ENCODE assay signal across 23 cellular contexts in the genomic region with DNA sequence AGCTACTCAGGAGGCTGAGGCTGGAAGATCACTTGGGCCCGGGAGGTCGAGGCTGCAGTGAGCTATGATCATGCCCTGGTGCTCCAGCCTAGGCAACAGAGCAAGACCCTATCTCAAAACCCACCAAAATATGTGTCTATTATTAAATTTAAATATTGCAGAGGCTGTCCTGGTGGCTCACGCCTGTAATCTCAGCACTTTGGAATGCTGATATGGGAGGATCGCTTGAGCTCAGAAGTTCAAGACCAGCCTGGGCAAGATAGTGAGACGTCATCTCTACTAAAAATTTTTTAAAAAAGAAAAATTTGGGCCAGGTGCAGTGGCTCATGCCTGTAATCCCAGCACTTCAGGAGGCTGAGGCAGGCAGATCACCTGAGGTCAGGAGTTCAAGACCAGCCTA.
"Had no signal": no experiment of that assay in that cellular context is flagged by ENCODE, and none has a peak within 500 bp of the region (broad histone marks: within the 10 kb centered on the region; RNA-seq: fewer than 3 reads in every experiment).

No MANE protein-coding gene starts in this region.

- H3K4me3 ChIP-seq: colonic mucosa, gastrocnemius medialis, mucosa of descending colon, pancreas, sigmoid colon, stomach, thyroid gland had no signal

- ATAC-seq: gastrocnemius medialis; mucosa of descending colon; natural killer cell treated with Interleukin-12 subunit alpha and Interleukin-12 subunit beta and Interleukin-15 and Interleukin-18, amount 100 ng/mL, for 72 hours; stimulated activated effector memory CD8-positive, alpha-beta T cell treated with anti-CD3 and anti-CD28 coated beads, Interleukin-12 subunit alpha, Interleukin-12 subunit beta, amount 100 ng/mL, for 72 hours had no signal

- H3K27ac Mint-ChIP-seq: mesothelial cell of epicardium; stimulated activated effector memory CD8-positive, alpha-beta T cell treated with anti-CD3 and anti-CD28 coated beads, Interleukin-12 subunit alpha, Interleukin-12 subunit beta, amount 100 ng/mL, for 72 hours; type B pancreatic cell had no signal

- DNase-seq: colonic mucosa; dermis blood vessel endothelial cell; effector memory CD4-positive, alpha-beta T cell; gastrocnemius medialis; head of caudate nucleus; kidney; mesenchymal stem cell; mucosa of descending colon; naive B cell; pancreas; sigmoid colon; stimulated activated CD4-positive, alpha-beta T cell treated with anti-CD3 and anti-CD28 coated beads, Interleukin-2, amount 100 ng/mL, for 24 hours; stimulated activated CD4-positive, alpha-beta T cell treated with anti-CD3 and anti-CD28 coated beads, Interleukin-4, amount 100 ng/mL, for 24 hours; stimulated activated naive CD4-positive, alpha-beta T cell treated with Interleukin-2 at 50 U/mL for 16 hours; stomach; thyroid gland had no signal

- H3K9me3 ChIP-seq: colonic mucosa, gastrocnemius medialis, mucosa of descending colon, neutrophil, pancreas, sigmoid colon, stomach, thyroid gland had no signal

- H3K4me3 Mint-ChIP-seq: mesothelial cell of epicardium; naive B cell; natural killer cell treated with Interleukin-12 subunit alpha and Interleukin-12 subunit beta and Interleukin-15 and Interleukin-18, amount 100 ng/mL, for 72 hours; neural crest cell; stimulated activated effector memory CD8-positive, alpha-beta T cell treated with anti-CD3 and anti-CD28 coated beads, Interleukin-12 subunit alpha, Interleukin-12 subunit beta, amount 100 ng/mL, for 72 hours; type B pancreatic cell had no signal

- H3K27ac ChIP-seq: colonic mucosa, neutrophil, pancreas, stomach, thyroid gland had no signal

- H3K27me3 Mint-ChIP-seq: naive B cell; natural killer cell treated with Interleukin-12 subunit alpha and Interleukin-12 subunit beta and Interleukin-15 and Interleukin-18, amount 100 ng/mL, for 72 hours; type B pancreatic cell had no signal

- H3K27me3 ChIP-seq: colonic mucosa, gastrocnemius medialis, neutrophil, pancreas, sigmoid colon, stomach, thyroid gland had no signal

- H3K4me1 Mint-ChIP-seq: neural crest cell had no signal

- FAIRE-seq: endometrium, kidney, pancreas had no signal

- H3K4me1 ChIP-seq: colonic mucosa, thyroid gland had no signal

- H3K9me3 Mint-ChIP-seq: natural killer cell treated with Interleukin-12 subunit alpha and Interleukin-12 subunit beta and Interleukin-15 and Interleukin-18, amount 100 ng/mL, for 72 hours; neural crest cell; stimulated activated effector memory CD8-positive, alpha-beta T cell treated with anti-CD3 and anti-CD28 coated beads, Interleukin-12 subunit alpha, Interleukin-12 subunit beta, amount 100 ng/mL, for 72 hours; type B pancreatic cell had no signal
